ENCODE assay signal across 20 cellular contexts in genomic region chr1:10838541-10838940, GRCh38. TPM values are rescaled to one million over a fixed set of nuclear protein-coding genes. Genes with fewer than 3 reads are reported as not detected.
DNase-seq lines count a peak whose midpoint lies in the region; ATAC-seq and TF ChIP-seq lines count a peak whose summit lies in the region.
"Had no signal": no experiment of that assay in that cellular context is flagged by ENCODE, and none has a peak within 500 bp of the region (broad histone marks: within the 10 kb centered on the region; RNA-seq: fewer than 3 reads in every experiment).

No MANE protein-coding gene starts in this region.

- POLR2A ChIA-PET in naive thymus-derived CD4-positive, alpha-beta T cell (lab: Charles Lee), result no interaction called here

- H3K4me3 Mint-ChIP-seq in naive thymus-derived CD4-positive, alpha-beta T cell, result no peak overlapping the region
- H3K4me3 Mint-ChIP-seq: CD8-positive, alpha-beta T cell; T-cell had no signal

- H3K27me3 Mint-ChIP-seq in naive thymus-derived CD4-positive, alpha-beta T cell, result peaks cover 17 to 46% (median 34%) of the 10 kb centered on the region in 5 donors

- H3K4me1 ChIP-seq in osteoblast (ENCODE audit: insufficient read depth, low read length), result no peaks in the 10 kb centered on the region
- H3K4me1 ChIP-seq in naive thymus-derived CD4-positive, alpha-beta T cell (ENCODE audit: control insufficient read depth in 2 of 2, insufficient read depth in 2 of 2, low read length in 2 of 2), result no peaks in the 10 kb centered on the region
- H3K4me1 ChIP-seq: BE2C, HAP-1 had no signal

- H4K20me1 ChIP-seq in osteoblast (ENCODE audit: insufficient read depth, low read length), result no peaks in the 10 kb centered on the region

- H3K4me3 ChIP-seq in osteoblast (ENCODE audit: insufficient read depth, low read length), result no peak overlapping the region
- H3K4me3 ChIP-seq in naive thymus-derived CD4-positive, alpha-beta T cell (ENCODE audit: low read length), result no peak overlapping the region
- H3K4me3 ChIP-seq: HAP-1 had no signal

- no peaks in the 10 kb centered on the region for H3K79me2 ChIP-seq in osteoblast (ENCODE audit: insufficient read depth, low read length)

- peak; percentile 33 for DNase-seq in DMS153 (lab: John Stamatoyannopoulos, UW)
- no peak for DNase-seq in DMS153 treated with DMSO at 0.1 percent for 48 hours (lab: John Stamatoyannopoulos, UW; ENCODE audit: unreplicated experiment)
- peak; percentile 78 for DNase-seq in NCI-H1092 treated with DMSO at 0.1 percent for 48 hours (lab: John Stamatoyannopoulos, UW)
- peak; percentile 57 for DNase-seq in NCI-H748 (lab: John Stamatoyannopoulos, UW; ENCODE audit: unreplicated experiment)
- DNase-seq in osteoblast (ENCODE audit: insufficient read length, low spot score, missing footprints), result peak; percentile 56
- DNase-seq in naive thymus-derived CD4-positive, alpha-beta T cell, result no peak
- DNase-seq in superior temporal gyrus (ENCODE audit: extremely low spot score), result no peak
- DNase-seq: BE2C; CD8-positive, alpha-beta T cell; DMS 273 treated with DMSO at 0.1 percent for 48 hours; EL; NCI-H146; NCI-H2171 treated with DMSO at 0.1 percent for 48 hours; NCI-H510A; SHP77; SK-N-SH; T-cell; T-helper 9 cell had no signal

- CTCF ChIA-PET in naive thymus-derived CD4-positive, alpha-beta T cell (lab: Charles Lee), result no interaction called here

- ATAC-seq in naive thymus-derived CD4-positive, alpha-beta T cell, result no peak
- no peak for ATAC-seq in HG03571 (IDR thresholded peaks at IDR 0.05; ENCODE audit: unreplicated experiment)
- ATAC-seq: CD8-positive, alpha-beta T cell; T-cell had no signal

- no peak overlapping the region for H3K4me2 ChIP-seq in osteoblast (ENCODE audit: insufficient read depth, low read length)
- H3K4me2 ChIP-seq: SK-N-SH had no signal

- H3K27ac Mint-ChIP-seq in naive thymus-derived CD4-positive, alpha-beta T cell, result no peak overlapping the region
- H3K27ac Mint-ChIP-seq: CD8-positive, alpha-beta T cell; T-cell had no signal

- peaks cover 0 to 3% (median under 1%) of the 10 kb centered on the region in 11 donors for H3K9me3 Mint-ChIP-seq in naive thymus-derived CD4-positive, alpha-beta T cell
- H3K9me3 Mint-ChIP-seq: CD8-positive, alpha-beta T cell had no signal

- H3K27ac ChIP-seq in osteoblast (ENCODE audit: low read depth, low read length), result no peak overlapping the region
- H3K27ac ChIP-seq in naive thymus-derived CD4-positive, alpha-beta T cell (ENCODE audit: low read depth, low read length), result no peak overlapping the region

- TF ChIP-seq CTCF in osteoblast (IDR thresholded peaks at IDR 0.05; ENCODE audit: extremely low read depth, low read depth, low read length), result no peak

- peaks cover 64% of the 10 kb centered on the region for H3K27me3 ChIP-seq in osteoblast (ENCODE audit: insufficient read depth, low read length)
- H3K27me3 ChIP-seq in naive thymus-derived CD4-positive, alpha-beta T cell (ENCODE audit: control insufficient read depth in 2 of 2, insufficient read depth in 2 of 2, low read length in 2 of 2), result peaks cover 0 to 3% of the 10 kb centered on the region in 2 donors
- H3K27me3 ChIP-seq: BE2C had no signal

- intact Hi-C loops in naive thymus-derived CD4-positive, alpha-beta T cell (cut with micrococcal nuclease), result no loop called here

- peaks cover 0 to 6% (median 0%) of the 10 kb centered on the region in 7 donors for H3K4me1 Mint-ChIP-seq in naive thymus-derived CD4-positive, alpha-beta T cell

- H3K36me3 Mint-ChIP-seq in naive thymus-derived CD4-positive, alpha-beta T cell, result peaks cover 0 to 2% (median under 1%) of the 10 kb centered on the region in 5 donors
- H3K36me3 Mint-ChIP-seq: CD8-positive, alpha-beta T cell; T-cell had no signal

- no peaks in the 10 kb centered on the region for H3K36me3 ChIP-seq in osteoblast (ENCODE audit: insufficient read depth, low read length)
- H3K36me3 ChIP-seq in naive thymus-derived CD4-positive, alpha-beta T cell (ENCODE audit: control insufficient read depth in 2 of 3, insufficient read depth in 3 of 3, low read length in 3 of 3), result no peaks in the 10 kb centered on the region
- H3K36me3 ChIP-seq: BE2C, HAP-1 had no signal

- no peak overlapping the region for H2AFZ ChIP-seq in osteoblast (ENCODE audit: low read length)

- H3K9me3 ChIP-seq in osteoblast (ENCODE audit: low read depth, low read length), result peaks cover 4% of the 10 kb centered on the region
- no peaks in the 10 kb centered on the region for H3K9me3 ChIP-seq in naive thymus-derived CD4-positive, alpha-beta T cell (ENCODE audit: control insufficient read depth in 2 of 3, low read length in 3 of 3)
- H3K9me3 ChIP-seq: BE2C, HAP-1, SK-N-SH had no signal

RNA-seq across cellular contexts. Expression of gene CASZ1, which starts 42.1 kb away (rescaled TPM):
- total RNA-seq in osteoblast, result 0.36 and 0.59 TPM in 2 replicates
- total RNA-seq in naive thymus-derived CD4-positive, alpha-beta T cell, result 10 to 100 TPM in 2 of 5 experiments, 1 to 10 TPM in 3; 5.2 to 15.9 (median 6.0) TPM
- 1 to 10 TPM in 1 of 2 donors, under 1 TPM in 1; 0.33 to 1.1 TPM for polyA plus RNA-seq in naive thymus-derived CD4-positive, alpha-beta T cell

Comparison
In these comparisons a context has a peak if more than half of its experiments do, and no peak if none do; other contexts are left out.
1. DNase-seq: peak in DMS153 (single experiment), NCI-H1092 treated with DMSO at 0.1 percent for 48 hours (single experiment), NCI-H748 (single experiment) and osteoblast (single experiment); none in DMS153 treated with DMSO at 0.1 percent for 48 hours (single experiment), naive thymus-derived CD4-positive, alpha-beta T cell (0 of 9) and superior temporal gyrus (single experiment).